ENCODE assay signal across 7 cellular contexts in the genomic region with DNA sequence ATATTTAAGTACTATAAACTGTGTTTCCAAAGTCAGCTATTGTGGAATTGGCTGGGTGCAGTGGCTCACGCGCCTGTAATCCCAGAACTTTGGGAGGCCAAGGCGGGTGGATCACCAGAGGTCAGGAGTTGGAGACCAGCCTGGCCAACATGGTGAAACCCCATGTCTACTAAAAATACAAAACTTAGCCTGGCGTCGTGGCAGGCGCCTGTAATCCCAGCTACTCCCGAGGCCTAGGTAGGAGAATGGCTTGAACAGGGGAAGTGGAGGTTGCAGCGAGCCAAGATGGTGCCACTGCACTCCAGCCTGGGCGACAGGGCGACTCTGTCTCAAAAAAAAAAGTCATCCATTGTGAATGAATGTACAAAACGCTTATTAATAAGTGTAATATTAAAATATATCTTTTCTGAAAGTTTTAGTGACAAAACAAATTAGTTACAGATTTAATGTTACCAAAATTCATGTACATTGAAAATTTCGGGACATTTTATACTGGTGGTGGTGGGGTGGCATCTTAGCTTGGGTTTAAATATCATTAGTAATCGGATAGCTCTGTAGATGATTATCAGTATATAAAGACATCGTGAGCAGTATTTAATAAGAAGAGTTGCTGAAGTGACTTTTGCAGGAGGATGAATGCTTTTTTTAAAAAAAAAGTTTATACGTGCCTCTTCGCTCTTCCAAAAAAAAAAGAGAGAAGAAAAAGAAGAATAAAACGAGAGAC. TPM values are rescaled to one million over a fixed set of nuclear protein-coding genes. Genes with fewer than 3 reads are reported as not detected.
A peak's percentile ranks its signal among the peaks of the same experiment; 100 is the strongest.
DNase-seq lines count a peak whose midpoint lies in the region; ATAC-seq and TF ChIP-seq lines count a peak whose summit lies in the region.

No MANE protein-coding gene starts in this region.

- ATAC-seq in GM18907 (IDR thresholded peaks at IDR 0.05; ENCODE audit: unreplicated experiment) (peak; percentile 10), HG02852 (IDR thresholded peaks at IDR 0.05; ENCODE audit: unreplicated experiment) (peak; percentile 2), T-helper 17 cell (peak; percentile 0)
- no peak for ATAC-seq in stimulated activated memory B cell treated with anti-CD40 and anti-IgM and Interleukin-4, amounts not matched to agents 10 μg/mL and 1 μg/mL and 100 μg/mL, for 72 hours

- H3K4me3 Mint-ChIP-seq in T-helper 17 cell (peak overlapping the region; percentile 92), glutamatergic neuron (ENCODE audit: unreplicated experiment) (peak overlapping the region; percentile 87)
- peak overlapping the region; percentile 95 for H3K4me3 Mint-ChIP-seq in stimulated activated memory B cell treated with anti-CD40 and anti-IgM and Interleukin-4, amounts not matched to agents 10 μg/mL and 1 μg/mL and 100 μg/mL, for 72 hours

- peaks cover 4% of the 10 kb centered on the region for H3K9me3 Mint-ChIP-seq in glutamatergic neuron (ENCODE audit: unreplicated experiment)
- no peaks in the 10 kb centered on the region for H3K9me3 Mint-ChIP-seq in stimulated activated memory B cell treated with anti-CD40 and anti-IgM and Interleukin-4, amounts not matched to agents 10 μg/mL and 1 μg/mL and 100 μg/mL, for 72 hours

- TF ChIP-seq CTCF in glutamatergic neuron (IDR thresholded peaks at IDR 0.05; ENCODE audit: partially characterized antibody, unreplicated experiment): no peak

- no peak for DNase-seq in T-helper 17 cell
- no peak for DNase-seq in glutamatergic neuron
- DNase-seq in NCI-H1930 (lab: John Stamatoyannopoulos, UW): no peak
- DNase-seq in AG08395 (ENCODE audit: low spot score): no peak

- H3K9me3 ChIP-seq in T-helper 17 cell (ENCODE audit: control insufficient read depth, low read length, poor library complexity, severe bottlenecking): no peaks in the 10 kb centered on the region

- peaks cover 26% of the 10 kb centered on the region for H3K4me1 Mint-ChIP-seq in T-helper 17 cell
- peaks cover 14% of the 10 kb centered on the region for H3K4me1 Mint-ChIP-seq in glutamatergic neuron (ENCODE audit: low read depth, unreplicated experiment)
- peaks cover 41% of the 10 kb centered on the region for H3K4me1 Mint-ChIP-seq in stimulated activated memory B cell treated with anti-CD40 and anti-IgM and Interleukin-4, amounts not matched to agents 10 μg/mL and 1 μg/mL and 100 μg/mL, for 72 hours

- H3K27ac Mint-ChIP-seq in T-helper 17 cell (peak overlapping the region; percentile 97), glutamatergic neuron (ENCODE audit: unreplicated experiment) (peak overlapping the region; percentile 77)
- H3K27ac Mint-ChIP-seq in stimulated activated memory B cell treated with anti-CD40 and anti-IgM and Interleukin-4, amounts not matched to agents 10 μg/mL and 1 μg/mL and 100 μg/mL, for 72 hours: peak overlapping the region; percentile 98

- H3K27me3 Mint-ChIP-seq in T-helper 17 cell (no peaks in the 10 kb centered on the region), glutamatergic neuron (ENCODE audit: unreplicated experiment) (no peaks in the 10 kb centered on the region)
- H3K27me3 Mint-ChIP-seq in stimulated activated memory B cell treated with anti-CD40 and anti-IgM and Interleukin-4, amounts not matched to agents 10 μg/mL and 1 μg/mL and 100 μg/mL, for 72 hours: no peaks in the 10 kb centered on the region

- H3K36me3 Mint-ChIP-seq in T-helper 17 cell (ENCODE audit: low read depth) (peaks cover 3% of the 10 kb centered on the region), glutamatergic neuron (ENCODE audit: unreplicated experiment) (no peaks in the 10 kb centered on the region)
- H3K36me3 Mint-ChIP-seq in stimulated activated memory B cell treated with anti-CD40 and anti-IgM and Interleukin-4, amounts not matched to agents 10 μg/mL and 1 μg/mL and 100 μg/mL, for 72 hours: peaks cover 8% of the 10 kb centered on the region

RNA-seq across cellular contexts. Expression of gene SRSF11, which starts 0.5 kb away (rescaled TPM):
- total RNA-seq in T-helper 17 cell (100 to 1,000 TPM; 325 to 327 TPM), glutamatergic neuron (ENCODE audit: unreplicated experiment) (265 TPM)

RNA-seq across cellular contexts. Expression of gene LRRC40, which starts 15.3 kb away (rescaled TPM):
- total RNA-seq in T-helper 17 cell: 10 to 100 TPM; 11.6 to 12.6 TPM
- 47.2 TPM for total RNA-seq in glutamatergic neuron (ENCODE audit: unreplicated experiment)
